Comparison of ENCODE assay signal across 8 cellular contexts in genomic region chr22:28855355-28856094, GRCh38. TPM values are rescaled to one million over a fixed set of nuclear protein-coding genes. Genes with fewer than 3 reads are reported as not detected.
DNase-seq lines count a peak whose midpoint lies in the region; ATAC-seq and TF ChIP-seq lines count a peak whose summit lies in the region.

No MANE protein-coding gene starts in this region.

- no peaks in the 10 kb centered on the region for H3K27me3 ChIP-seq in BE2C

- H3K36me3 ChIP-seq in BE2C = no peaks in the 10 kb centered on the region

- H3K9me3 Mint-ChIP-seq in natural killer cell (no peaks in the 10 kb centered on the region), type B pancreatic cell (no peaks in the 10 kb centered on the region)
- H3K9me3 Mint-ChIP-seq in stimulated activated memory B cell treated with anti-CD40 and anti-IgM and Interleukin-4, amounts not matched to agents 10 μg/mL and 1 μg/mL and 100 μg/mL, for 72 hours = no peaks in the 10 kb centered on the region

- ATAC-seq in natural killer cell = peak; percentile 62 to 69 (median 68)
- ATAC-seq in stimulated activated memory B cell treated with anti-CD40 and anti-IgM and Interleukin-4, amounts not matched to agents 10 μg/mL and 1 μg/mL and 100 μg/mL, for 72 hours = no peak

- H3K27me3 Mint-ChIP-seq in natural killer cell (ENCODE audit: low read depth in 2 of 2) (peaks cover 7 to 8% of the 10 kb centered on the region in 2 donors), type B pancreatic cell (no peaks in the 10 kb centered on the region)
- no peaks in the 10 kb centered on the region for H3K27me3 Mint-ChIP-seq in stimulated activated memory B cell treated with anti-CD40 and anti-IgM and Interleukin-4, amounts not matched to agents 10 μg/mL and 1 μg/mL and 100 μg/mL, for 72 hours

- peak; percentile 54 for DNase-seq in BE2C
- peak; percentile 45 for DNase-seq in GM19238 (ENCODE audit: insufficient read length, low spot score)
- peak; percentile 40 for DNase-seq in NCI-H345 (lab: John Stamatoyannopoulos, UW)
- DNase-seq in activated CD8-positive, alpha-beta memory T cell treated with anti-CD3 and anti-CD28 coated beads, Interleukin-2, amount 50 U/mL, for 4 hours = peak; percentile 34
- DNase-seq in fibroblast of gingiva (ENCODE audit: low read depth) = peak; percentile 60
- DNase-seq in natural killer cell = peak; percentile 19
- no peak for DNase-seq in type B pancreatic cell (ENCODE audit: extremely low spot score, unreplicated experiment)

- H3K4me1 ChIP-seq in BE2C = no peaks in the 10 kb centered on the region

- intact Hi-C loops in natural killer cell (cut with micrococcal nuclease) = loop anchor here (1.0 to 2.0 kb wide), 3 partner anchors 185 to 389 kb away; no protein-coding TSS in a partner anchor

- H3K4me1 Mint-ChIP-seq in natural killer cell (no peaks in the 10 kb centered on the region), type B pancreatic cell (ENCODE audit: unreplicated experiment) (peaks cover 9% of the 10 kb centered on the region)
- H3K4me1 Mint-ChIP-seq in stimulated activated memory B cell treated with anti-CD40 and anti-IgM and Interleukin-4, amounts not matched to agents 10 μg/mL and 1 μg/mL and 100 μg/mL, for 72 hours = no peaks in the 10 kb centered on the region

- no peak overlapping the region for H3K4me3 Mint-ChIP-seq in natural killer cell
- H3K4me3 Mint-ChIP-seq in type B pancreatic cell = no peak overlapping the region
- no peak overlapping the region for H3K4me3 Mint-ChIP-seq in stimulated activated memory B cell treated with anti-CD40 and anti-IgM and Interleukin-4, amounts not matched to agents 10 μg/mL and 1 μg/mL and 100 μg/mL, for 72 hours

- H3K36me3 Mint-ChIP-seq in natural killer cell (no peaks in the 10 kb centered on the region), type B pancreatic cell (no peaks in the 10 kb centered on the region)
- no peaks in the 10 kb centered on the region for H3K36me3 Mint-ChIP-seq in stimulated activated memory B cell treated with anti-CD40 and anti-IgM and Interleukin-4, amounts not matched to agents 10 μg/mL and 1 μg/mL and 100 μg/mL, for 72 hours

- no peak overlapping the region for H3K27ac Mint-ChIP-seq in natural killer cell
- H3K27ac Mint-ChIP-seq in type B pancreatic cell = no peak overlapping the region
- H3K27ac Mint-ChIP-seq in stimulated activated memory B cell treated with anti-CD40 and anti-IgM and Interleukin-4, amounts not matched to agents 10 μg/mL and 1 μg/mL and 100 μg/mL, for 72 hours = no peak overlapping the region

- TF ChIP-seq CTCF in BE2C (IDR thresholded peaks at IDR 0.05; ENCODE audit: low read depth, low read length) (peak; percentile 99), natural killer cell (IDR thresholded peaks at IDR 0.05) (peak; percentile 89), type B pancreatic cell (conservative IDR thresholded peaks at IDR 0.05) (peak; percentile 96)

- H3K4me3 ChIP-seq in BE2C (ENCODE audit: low read depth, low read length) = no peak overlapping the region

- H3K9me3 ChIP-seq in BE2C = no peaks in the 10 kb centered on the region

RNA-seq across cellular contexts. Expression of gene ZNRF3, which starts 27.8 kb away (rescaled TPM):
- 5.3 TPM for polyA plus RNA-seq in BE2C (2012; ENCODE audit: insufficient read depth, insufficient read length, low read depth)
- total RNA-seq in natural killer cell (under 1 TPM; 0.23 to 0.34 (median 0.33) TPM), type B pancreatic cell (ENCODE audit: low replicate concordance) (17.9 and 23.1 TPM in 2 replicates)

RNA-seq across cellular contexts. Expression of gene XBP1, which starts 55.2 kb away (rescaled TPM):
- 136 TPM for polyA plus RNA-seq in BE2C (2012; ENCODE audit: insufficient read depth, insufficient read length, low read depth)
- total RNA-seq in natural killer cell (100 to 1,000 TPM; 221 to 240 (median 224) TPM), type B pancreatic cell (ENCODE audit: low replicate concordance) (127 and 170 TPM in 2 replicates)

Comparison
In these comparisons a context has a peak if more than half of its experiments do, and no peak if none do; other contexts are left out.
1. RNA of gene ZNRF3, which starts 27.8 kb away (total RNA-seq): 17.9 to 23.1 TPM in type B pancreatic cell; 0.23 to 0.34 TPM in natural killer cell; every median in the first group is over 10 times any median in the second.
2. Peak in every context shown above with its lines, with median percentiles within 50 percentile points of each other: CTCF ChIP-seq.